Comparison of ENCODE assay signal across 8 cellular contexts in the genomic region with DNA sequence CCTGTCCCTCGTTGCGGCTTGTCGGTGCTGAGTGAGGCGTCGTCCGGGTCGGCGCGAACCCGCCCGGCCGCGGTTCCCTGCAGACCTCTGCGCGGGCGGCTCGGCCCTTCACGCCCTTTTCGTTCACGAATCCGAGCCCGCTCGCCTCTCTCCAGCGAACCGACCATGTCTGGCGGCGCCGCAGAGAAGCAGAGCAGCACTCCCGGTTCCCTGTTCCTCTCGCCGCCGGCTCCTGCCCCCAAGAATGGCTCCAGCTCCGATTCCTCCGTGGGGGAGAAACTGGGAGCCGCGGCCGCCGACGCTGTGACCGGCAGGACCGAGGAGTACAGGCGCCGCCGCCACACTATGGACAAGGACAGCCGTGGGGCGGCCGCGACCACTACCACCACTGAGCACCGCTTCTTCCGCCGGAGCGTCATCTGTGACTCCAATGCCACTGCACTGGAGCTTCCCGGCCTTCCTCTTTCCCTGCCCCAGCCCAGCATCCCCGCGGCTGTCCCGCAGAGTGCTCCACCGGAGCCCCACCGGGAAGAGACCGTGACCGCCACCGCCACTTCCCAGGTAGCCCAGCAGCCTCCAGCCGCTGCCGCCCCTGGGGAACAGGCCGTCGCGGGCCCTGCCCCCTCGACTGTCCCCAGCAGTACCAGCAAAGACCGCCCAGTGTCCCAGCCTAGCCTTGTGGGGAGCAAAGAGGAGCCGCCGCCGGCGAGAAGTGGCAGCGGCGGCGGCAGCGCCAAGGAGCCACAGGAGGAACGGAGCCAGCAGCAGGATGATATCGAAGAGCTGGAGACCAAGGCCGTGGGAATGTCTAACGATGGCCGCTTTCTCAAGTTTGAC. TPM values are rescaled to one million over a fixed set of nuclear protein-coding genes. Genes with fewer than 3 reads are reported as not detected.
DNase-seq lines count a peak whose midpoint lies in the region; ATAC-seq and TF ChIP-seq lines count a peak whose summit lies in the region.

No MANE protein-coding gene starts in this region.

- no peak for TF ChIP-seq CTCF in epithelial cell of esophagus (IDR thresholded peaks at IDR 0.05; ENCODE audit: insufficient read depth, low read depth, low read length, missing control alignments)

- no peaks in the 10 kb centered on the region for H3K27me3 Mint-ChIP-seq in stimulated activated naive CD8-positive, alpha-beta T cell treated with anti-CD3 and anti-CD28 coated beads, Interleukin-15, Interleukin-2, amounts not matched to agents 100 ng/mL and 50 ng/mL, for 24 hours

- H3K9ac ChIP-seq in BLaER1 treated with 17β-estradiol and CSF1 and Interleukin-3, amounts not matched to agents 10 nM and 100 nM: peak overlapping the region; percentile 87 to 97 (median 93)

- ATAC-seq in GM19452 (IDR thresholded peaks at IDR 0.05; ENCODE audit: unreplicated experiment): peak; percentile 10

- DNase-seq in LHCN-M2 (ENCODE audit: low read depth) (peak; percentile 31), epithelial cell of esophagus (ENCODE audit: low read depth) (no peak), SKM-1 treated with dmso at 0.1 percent for 144 hours (lab: John Stamatoyannopoulos, UW; ENCODE audit: unreplicated experiment) (no peak)
- peak in 2 of 3 experiments; percentile 21 to 31 for DNase-seq in activated CD8-positive, alpha-beta memory T cell treated with anti-CD3 and anti-CD28 coated beads for 48 hours (ENCODE audit: low read depth in 2 of 3, low spot score in 2 of 3)

- H3K36me3 ChIP-seq in BLaER1 treated with 17β-estradiol and CSF1 and Interleukin-3, amounts not matched to agents 10 nM and 100 nM: peaks cover 0 to 24% (median 5%) of the 10 kb centered on the region in 11 experiments; a peak in 7 of 22 replicates
- H3K36me3 ChIP-seq in muscle layer of duodenum (ENCODE audit: control insufficient read depth in 1 of 2, insufficient read depth in 2 of 2, low read length in 2 of 2): peaks cover 0 to 3% of the 10 kb centered on the region in 2 donors

- H3K4me3 ChIP-seq in BLaER1 treated with 17β-estradiol and CSF1 and Interleukin-3, amounts not matched to agents 10 nM and 100 nM: peak overlapping the region; percentile 83 to 99 (median 93)
- H3K4me3 ChIP-seq in epithelial cell of esophagus (ENCODE audit: low read length): peak overlapping the region; percentile 95
- H3K4me3 ChIP-seq in muscle layer of duodenum (ENCODE audit: low read depth in 1 of 2, low read length in 2 of 2): peak overlapping the region; percentile 89 to 92

- H3K4me1 ChIP-seq in BLaER1 treated with 17β-estradiol and CSF1 and Interleukin-3, amounts not matched to agents 10 nM and 100 nM: peaks cover 43 to 57% (median 51%) of the 10 kb centered on the region in 10 experiments
- H3K4me1 ChIP-seq in muscle layer of duodenum (ENCODE audit: control insufficient read depth in 1 of 2, insufficient read depth in 2 of 2, low read length in 2 of 2): peaks cover 17 to 31% of the 10 kb centered on the region in 2 donors

- H3K27ac ChIP-seq in BLaER1 treated with 17β-estradiol and CSF1 and Interleukin-3, amounts not matched to agents 10 nM and 100 nM: peak overlapping the region; percentile 82 to 95 (median 90)
- H3K27ac ChIP-seq in muscle layer of duodenum (ENCODE audit: low read length): peak overlapping the region; percentile 77

- H3K36me3 Mint-ChIP-seq in stimulated activated naive CD8-positive, alpha-beta T cell treated with anti-CD3 and anti-CD28 coated beads, Interleukin-15, Interleukin-2, amounts not matched to agents 100 ng/mL and 50 ng/mL, for 24 hours (ENCODE audit: low read depth): peaks cover 37% of the 10 kb centered on the region

- H3K27ac Mint-ChIP-seq in stimulated activated naive CD8-positive, alpha-beta T cell treated with anti-CD3 and anti-CD28 coated beads, Interleukin-15, Interleukin-2, amounts not matched to agents 100 ng/mL and 50 ng/mL, for 24 hours: peak overlapping the region; percentile 91

- peaks cover 35% of the 10 kb centered on the region for H3K4me1 Mint-ChIP-seq in stimulated activated naive CD8-positive, alpha-beta T cell treated with anti-CD3 and anti-CD28 coated beads, Interleukin-15, Interleukin-2, amounts not matched to agents 100 ng/mL and 50 ng/mL, for 24 hours (ENCODE audit: low read depth)

- H3K9me3 Mint-ChIP-seq in stimulated activated naive CD8-positive, alpha-beta T cell treated with anti-CD3 and anti-CD28 coated beads, Interleukin-15, Interleukin-2, amounts not matched to agents 100 ng/mL and 50 ng/mL, for 24 hours: no peaks in the 10 kb centered on the region

- H4K20me1 ChIP-seq in BLaER1 treated with 17β-estradiol and CSF1 and Interleukin-3, amounts not matched to agents 10 nM and 100 nM: peaks cover 52 to 59% (median 58%) of the 10 kb centered on the region in 11 experiments

- H3K4me2 ChIP-seq in BLaER1 treated with 17β-estradiol and CSF1 and Interleukin-3, amounts not matched to agents 10 nM and 100 nM: peak overlapping the region; percentile 81 to 99 (median 91)

- no peaks in the 10 kb centered on the region for H3K27me3 ChIP-seq in BLaER1 treated with 17β-estradiol and CSF1 and Interleukin-3, amounts not matched to agents 10 nM and 100 nM
- no peaks in the 10 kb centered on the region for H3K27me3 ChIP-seq in muscle layer of duodenum (ENCODE audit: low read depth, low read length)

- no peak overlapping the region for H3K4me3 Mint-ChIP-seq in stimulated activated naive CD8-positive, alpha-beta T cell treated with anti-CD3 and anti-CD28 coated beads, Interleukin-15, Interleukin-2, amounts not matched to agents 100 ng/mL and 50 ng/mL, for 24 hours

- H3K9me3 ChIP-seq in BLaER1 treated with 17β-estradiol and CSF1 and Interleukin-3, amounts not matched to agents 10 nM and 100 nM (replicated peaks in 1 of 11): no peaks in the 10 kb centered on the region
- H3K9me3 ChIP-seq in muscle layer of duodenum (ENCODE audit: control insufficient read depth in 1 of 2, low read length in 2 of 2): no peaks in the 10 kb centered on the region

RNA-seq across cellular contexts. Expression of gene WNK1, which starts 1.2 kb away (rescaled TPM):
- total RNA-seq in LHCN-M2 (2014; rRNA removed): 72.2 and 83.0 TPM in 2 replicates
- 52.6 TPM for polyA plus RNA-seq in LHCN-M2 (2012)

Comparison
In these comparisons a context has a peak if more than half of its experiments do, and no peak if none do; other contexts are left out.
1. DNase-seq: peak in LHCN-M2 (single experiment) and activated CD8-positive, alpha-beta memory T cell treated with anti-CD3 and anti-CD28 coated beads for 48 hours (2 of 3); none in epithelial cell of esophagus (single experiment) and SKM-1 treated with dmso at 0.1 percent for 144 hours (single experiment).
2. Peak in every context shown above with its lines, with median percentiles within 50 percentile points of each other: H3K4me3 ChIP-seq.